ENCODE assay signal across 3 cellular contexts in the genomic region with DNA sequence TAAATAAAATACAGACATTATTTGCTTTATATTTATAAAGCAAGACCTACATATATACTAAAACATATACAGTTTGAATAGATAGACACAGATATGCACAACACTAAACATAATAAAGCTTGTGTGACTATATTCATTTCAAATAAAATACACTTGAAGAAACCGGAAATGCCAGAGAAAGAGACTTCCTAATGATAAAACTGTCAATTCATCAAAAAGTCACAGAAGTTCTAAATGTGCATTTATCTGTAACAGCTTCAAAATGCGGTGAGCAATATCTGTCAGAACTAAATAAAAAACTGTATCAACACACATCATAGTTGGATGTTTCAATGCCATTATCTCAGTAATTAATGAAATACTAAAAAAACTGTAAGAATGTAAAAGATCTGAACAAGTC.
A peak's percentile ranks its signal among the peaks of the same experiment; 100 is the strongest.
TF ChIP-seq lines count a peak whose summit lies in the region.

No MANE protein-coding gene starts in this region.

TF ChIP-seq in A549, 52 proteins besides CTCF, POLR2A, EP300 and RAD21:
- TF ChIP-seq MAFK (IDR thresholded peaks at IDR 0.05; ENCODE audit: partially characterized antibody), result peak; percentile 84

TF ChIP-seq in IMR-90, 13 proteins besides CTCF, POLR2A, EP300 and RAD21:
- peak; percentile 66 for TF ChIP-seq MAFK (IDR thresholded peaks at IDR 0.05; ENCODE audit: low read depth, low read length)
TF ChIP-seq in IMR-90: peak in this region for 1; not testable (repeated sequence) for 12.

TF ChIP-seq in K562, 482 proteins besides CTCF, POLR2A, EP300 and RAD21:
- peak; percentile 57; the same call in 1 of the 2 replicates for TF ChIP-seq MAFF (IDR thresholded peaks at IDR 0.05; ENCODE audit: low read length)
- TF ChIP-seq MAFG (tag; conservative IDR thresholded peaks at IDR 0.05), result peak; percentile 69
- TF ChIP-seq ZNF316 (IDR thresholded peaks at IDR 0.05), result peak; percentile 93
- peak; percentile 55 for TF ChIP-seq MAFK (IDR thresholded peaks at IDR 0.05; ENCODE audit: low read length)
- TF ChIP-seq C11orf30 (IDR thresholded peaks at IDR 0.05; ENCODE audit: low read depth), result peak; percentile 83
